ENCODE assay signal across 30 cellular contexts in genomic region chr16:67975321-67976105, GRCh38. TPM values are rescaled to one million over a fixed set of nuclear protein-coding genes. Genes with fewer than 3 reads are reported as not detected.
DNase-seq lines count a peak whose midpoint lies in the region; ATAC-seq and TF ChIP-seq lines count a peak whose summit lies in the region.
"Had no signal": no experiment of that assay in that cellular context is flagged by ENCODE, and none has a peak within 500 bp of the region (broad histone marks: within the 10 kb centered on the region; RNA-seq: fewer than 3 reads in every experiment).

No MANE protein-coding gene starts in this region.

- H3K27ac Mint-ChIP-seq in WTC11 = peak overlapping the region; percentile 8; the same call in 1 of the 2 replicates
- H3K27ac Mint-ChIP-seq in stimulated activated naive B cell treated with anti-CD40 and anti-IgM and Interleukin-4, amounts not matched to agents 10 μg/mL and 1 μg/mL and 100 μg/mL, for 72 hours = peak overlapping the region; percentile 86
- H3K27ac Mint-ChIP-seq: activated CD4-positive, alpha-beta memory T cell treated with anti-CD3 and anti-CD28 coated beads, Interleukin-2, amount 10 ng/mL, durations not matched to agents 7 days and 5 days; activated naive CD4-positive, alpha-beta T cell treated with anti-CD3 and anti-CD28 coated beads for 36 hours had no signal

- H2AFZ ChIP-seq in Karpas-422 (ENCODE audit: low read length) = no peak overlapping the region

- no peaks in the 10 kb centered on the region for H4K20me1 ChIP-seq in Karpas-422 (ENCODE audit: insufficient read depth, low read depth, low read length)

- no peak for ATAC-seq in Right ventricle myocardium inferior
- ATAC-seq in WTC11 = no peak
- ATAC-seq in stimulated activated naive B cell treated with anti-CD40 and anti-IgM and Interleukin-4, amounts not matched to agents 10 μg/mL and 1 μg/mL and 100 μg/mL, for 72 hours (replicated peaks) = peak; percentile 76 to 80
- ATAC-seq: naive thymus-derived CD8-positive, alpha-beta T cell; Panc1; psoas muscle had no signal

- H3K4me3 ChIP-seq in left ventricle myocardium inferior (no peak overlapping the region), Karpas-422 (ENCODE audit: low read length) (no peak overlapping the region)
- H3K4me3 ChIP-seq: coronary artery, lung, psoas muscle, sigmoid colon had no signal

- H3K36me3 ChIP-seq in left ventricle myocardium inferior = no peaks in the 10 kb centered on the region
- no peaks in the 10 kb centered on the region for H3K36me3 ChIP-seq in Karpas-422 (ENCODE audit: insufficient read depth, low read length)
- H3K36me3 ChIP-seq: sigmoid colon had no signal

- H3K4me2 ChIP-seq in Karpas-422 (ENCODE audit: low read depth, low read length, poor library complexity, severe bottlenecking) = no peak overlapping the region

- H3K4me1 ChIP-seq in left ventricle myocardium inferior = peaks cover 6% of the 10 kb centered on the region
- H3K4me1 ChIP-seq in Karpas-422 (ENCODE audit: low read length) = no peaks in the 10 kb centered on the region
- H3K4me1 ChIP-seq: psoas muscle, sigmoid colon had no signal

- H3K27me3 ChIP-seq in left ventricle myocardium inferior (ENCODE audit: low read depth) = peaks cover 7% of the 10 kb centered on the region
- no peaks in the 10 kb centered on the region for H3K27me3 ChIP-seq in Karpas-422 (ENCODE audit: low read length)

- H3K9me3 ChIP-seq in left ventricle myocardium inferior (replicated peaks) = no peaks in the 10 kb centered on the region
- no peaks in the 10 kb centered on the region for H3K9me3 ChIP-seq in Karpas-422 (ENCODE audit: low read length)
- H3K9me3 ChIP-seq: psoas muscle, sigmoid colon had no signal

- no peaks in the 10 kb centered on the region for H3K9me3 Mint-ChIP-seq in WTC11
- H3K9me3 Mint-ChIP-seq in stimulated activated naive B cell treated with anti-CD40 and anti-IgM and Interleukin-4, amounts not matched to agents 10 μg/mL and 1 μg/mL and 100 μg/mL, for 72 hours = no peaks in the 10 kb centered on the region
- H3K9me3 Mint-ChIP-seq: activated CD4-positive, alpha-beta memory T cell treated with anti-CD3 and anti-CD28 coated beads, Interleukin-2, amount 10 ng/mL, durations not matched to agents 7 days and 5 days; activated naive CD4-positive, alpha-beta T cell treated with anti-CD3 and anti-CD28 coated beads for 36 hours; CD14-positive monocyte; naive thymus-derived CD8-positive, alpha-beta T cell had no signal

- H3K36me3 Mint-ChIP-seq in WTC11 = no peaks in the 10 kb centered on the region
- no peaks in the 10 kb centered on the region for H3K36me3 Mint-ChIP-seq in stimulated activated naive B cell treated with anti-CD40 and anti-IgM and Interleukin-4, amounts not matched to agents 10 μg/mL and 1 μg/mL and 100 μg/mL, for 72 hours
- H3K36me3 Mint-ChIP-seq: CD14-positive monocyte; naive thymus-derived CD8-positive, alpha-beta T cell had no signal

- H3K9ac ChIP-seq in Karpas-422 (ENCODE audit: low read length) = no peak overlapping the region

- CTCF ChIA-PET in WTC11 (lab: Charles Lee) = interaction anchor here (1.1 to 1.2 kb wide), 3 partner anchors 17 to 65 kb away, joined by 3 to 5 read pairs (median 4); no protein-coding TSS in a partner anchor

- no peaks in the 10 kb centered on the region; the same call in 1 of the 2 replicates for H3K4me1 Mint-ChIP-seq in WTC11
- peaks cover 11 to 21% of the 10 kb centered on the region in 2 donors for H3K4me1 Mint-ChIP-seq in stimulated activated naive B cell treated with anti-CD40 and anti-IgM and Interleukin-4, amounts not matched to agents 10 μg/mL and 1 μg/mL and 100 μg/mL, for 72 hours
- H3K4me1 Mint-ChIP-seq: activated CD4-positive, alpha-beta memory T cell treated with anti-CD3 and anti-CD28 coated beads, Interleukin-2, amount 10 ng/mL, durations not matched to agents 7 days and 5 days; CD14-positive monocyte had no signal

- H3K4me3 Mint-ChIP-seq in WTC11 = no peak overlapping the region
- H3K4me3 Mint-ChIP-seq in stimulated activated naive B cell treated with anti-CD40 and anti-IgM and Interleukin-4, amounts not matched to agents 10 μg/mL and 1 μg/mL and 100 μg/mL, for 72 hours = no peak overlapping the region
- H3K4me3 Mint-ChIP-seq: activated CD4-positive, alpha-beta memory T cell treated with anti-CD3 and anti-CD28 coated beads, Interleukin-2, amount 10 ng/mL, durations not matched to agents 7 days and 5 days; activated naive CD4-positive, alpha-beta T cell treated with anti-CD3 and anti-CD28 coated beads for 36 hours had no signal

- H3K27ac ChIP-seq in left ventricle myocardium inferior (replicated peaks) = no peak overlapping the region
- no peak overlapping the region for H3K27ac ChIP-seq in Karpas-422 (ENCODE audit: low read length)
- H3K27ac ChIP-seq: 22Rv1, coronary artery, epithelial cell of prostate, psoas muscle, sigmoid colon had no signal

- no peaks in the 10 kb centered on the region for H3K79me2 ChIP-seq in Karpas-422 (ENCODE audit: low read length)

- no peaks in the 10 kb centered on the region for H3K9me2 ChIP-seq in Karpas-422 (replicated peaks; ENCODE audit: insufficient read depth, low read length)

- DNase-seq in Right ventricle myocardium inferior (ENCODE audit: missing footprints) (peak; percentile 14), left ventricle myocardium inferior (no peak), WTC11 (ENCODE audit: low spot score) (no peak), Karpas-422 (no peak), NCI-H510A (lab: John Stamatoyannopoulos, UW) (no peak)
- DNase-seq in stimulated activated naive B cell treated with anti-CD40 and anti-IgM and Interleukin-4, amounts not matched to agents 10 μg/mL and 1 μg/mL and 100 μg/mL, for 72 hours = no peak
- DNase-seq: activated CD4-positive, alpha-beta memory T cell treated with anti-CD3 and anti-CD28 coated beads, Interleukin-2, amount 10 ng/mL, durations not matched to agents 7 days and 5 days; activated CD8-positive, alpha-beta memory T cell treated with anti-CD3 and anti-CD28 coated beads, Interleukin-2, amount 50 U/mL, for 4 hours; activated naive CD4-positive, alpha-beta T cell treated with anti-CD3 and anti-CD28 coated beads for 36 hours; caudate nucleus; effector CD8-positive, alpha-beta T cell; H7; hippocampal formation; naive thymus-derived CD8-positive, alpha-beta T cell; NCI-H1436 treated with DMSO at 0.1 percent for 48 hours; NCI-H226; occipital lobe; psoas muscle; SHP77 treated with DMSO at 0.1 percent for 48 hours; sigmoid colon; stimulated activated CD4-positive, alpha-beta T cell treated with anti-CD3 and anti-CD28 coated beads, Interleukin-4, amount 100 ng/mL, for 4 hours had no signal

- TF ChIP-seq CTCF in left ventricle myocardium inferior (IDR thresholded peaks at IDR 0.05; ENCODE audit: borderline replicate concordance) = no peak
- TF ChIP-seq CTCF in WTC11 (IDR thresholded peaks at IDR 0.05) = no peak

- intact Hi-C loops in Right ventricle myocardium inferior (cut with DNase I) = no loop called here
- intact Hi-C loops in left ventricle myocardium inferior (cut with micrococcal nuclease) = no loop called here

- POLR2A ChIA-PET in WTC11 (lab: Charles Lee) = interaction anchor here (0.5 kb wide), 1 partner anchor 1376 kb away, joined by 8 read pairs; no protein-coding TSS in a partner anchor

- H3K27me3 Mint-ChIP-seq in WTC11 (ENCODE audit: low read depth) = peaks cover 6% of the 10 kb centered on the region; the same call in 1 of the 2 replicates
- H3K27me3 Mint-ChIP-seq in stimulated activated naive B cell treated with anti-CD40 and anti-IgM and Interleukin-4, amounts not matched to agents 10 μg/mL and 1 μg/mL and 100 μg/mL, for 72 hours = peaks cover 0 to 9% of the 10 kb centered on the region in 2 donors
- H3K27me3 Mint-ChIP-seq: naive thymus-derived CD8-positive, alpha-beta T cell had no signal

TF ChIP-seq in WTC11, 78 proteins besides CTCF, POLR2A, EP300 and RAD21 (continues in another document):
- TF ChIP-seq ZNF396 (CRISPR knock-in tag; IDR thresholded peaks at IDR 0.05; ENCODE audit: borderline replicate concordance) = no peak
- TF ChIP-seq NFYB (CRISPR knock-in tag; conservative IDR thresholded peaks at IDR 0.05; ENCODE audit: low read depth) = no peak

RNA-seq across cellular contexts. Expression of gene DPEP3, which starts 4.8 kb away (rescaled TPM):
- total RNA-seq in Right ventricle myocardium inferior = not detected
- not detected for total RNA-seq in left ventricle myocardium inferior
- total RNA-seq in WTC11 (2021) = 1.6 to 2.7 TPM (median 2.5 TPM) in 3 replicates
- total RNA-seq in Karpas-422 (2014; rRNA removed; shearing (Covaris generic); ENCODE audit: low replicate concordance) = not detected in 2 replicates
- total RNA-seq: G401, LHCN-M2, occipital lobe, ureter had no signal

RNA-seq across cellular contexts. Expression of gene SLC12A4, which starts 7.1 kb away (rescaled TPM):
- total RNA-seq in Right ventricle myocardium inferior (97.5 TPM), left ventricle myocardium inferior (79.2 TPM), WTC11 (2021) (67.5 to 94.1 TPM (median 73.7 TPM) in 3 replicates)
- total RNA-seq in Karpas-422 (2014; rRNA removed; shearing (Covaris generic); ENCODE audit: low replicate concordance) = 11.0 and 15.4 TPM in 2 replicates

RNA-seq across cellular contexts. Expression of gene DPEP2, which starts 23.8 kb away (rescaled TPM):
- total RNA-seq in Right ventricle myocardium inferior (0.87 TPM), left ventricle myocardium inferior (0.99 TPM), WTC11 (2021) (0.13 to 0.25 TPM in 2 of 3 replicates, not detected in the other)
- total RNA-seq in Karpas-422 (2014; rRNA removed; shearing (Covaris generic); ENCODE audit: low replicate concordance) = not detected in 2 replicates
- total RNA-seq: H7, LHCN-M2, occipital lobe had no signal

RNA-seq across cellular contexts. Expression of gene LCAT, which starts 31.6 kb away (rescaled TPM):
- total RNA-seq in Right ventricle myocardium inferior (19.0 TPM), left ventricle myocardium inferior (23.2 TPM), WTC11 (2021) (23.3 to 38.3 TPM (median 25.8 TPM) in 3 replicates)
- total RNA-seq in Karpas-422 (2014; rRNA removed; shearing (Covaris generic); ENCODE audit: low replicate concordance) = 1.1 and 1.3 TPM in 2 replicates

RNA-seq across cellular contexts. Expression of gene PSMB10, which starts 38.9 kb away (rescaled TPM):
- 59.3 TPM for total RNA-seq in Right ventricle myocardium inferior
- 55.8 TPM for total RNA-seq in left ventricle myocardium inferior
- total RNA-seq in WTC11 (2021) = 34.8 to 40.9 TPM (median 35.3 TPM) in 3 replicates
- 92.4 and 264 TPM in 2 replicates for total RNA-seq in Karpas-422 (2014; rRNA removed; shearing (Covaris generic); ENCODE audit: low replicate concordance)

Comparison
In these comparisons a context has a peak if more than half of its experiments do, and no peak if none do; other contexts are left out.
1. ATAC-seq: peak in stimulated activated naive B cell treated with anti-CD40 and anti-IgM and Interleukin-4, amounts not matched to agents 10 μg/mL and 1 μg/mL and 100 μg/mL, for 72 hours (2 of 2); none in Right ventricle myocardium inferior (single experiment) and WTC11 (single experiment).